In genomic region chr4:128782076-128782715, GRCh38 we compare ENCODE assay signal across 8 cellular contexts. TPM values are rescaled to one million over a fixed set of nuclear protein-coding genes. Genes with fewer than 3 reads are reported as not detected.
DNase-seq lines count a peak whose midpoint lies in the region; ATAC-seq and TF ChIP-seq lines count a peak whose summit lies in the region.

No MANE protein-coding gene starts in this region.

- POLR2A ChIA-PET in HEK293T (lab: Yijun Ruan, JAX), result no interaction called here
- POLR2A ChIA-PET in activated CD4-positive, alpha-beta T cell treated with anti-CD3 and anti-CD28 coated beads, Interleukin-2, amount 10 ng/mL, durations not matched to agents 7 days and 5 days (lab: Charles Lee), result no interaction called here

- no peaks in the 10 kb centered on the region for H3K4me1 ChIP-seq in DND-41 (ENCODE audit: insufficient read depth, low read length)
- no peaks in the 10 kb centered on the region for H3K4me1 ChIP-seq in gastroesophageal sphincter
- H3K4me1 ChIP-seq in aorta (ENCODE audit: control insufficient read depth in 1 of 2, insufficient read depth in 2 of 2, low read length in 2 of 2), result no peaks in the 10 kb centered on the region

- CTCF ChIA-PET in HEK293T (lab: Yijun Ruan, JAX), result no interaction called here
- CTCF ChIA-PET in activated CD4-positive, alpha-beta T cell treated with anti-CD3 and anti-CD28 coated beads, Interleukin-2, amount 10 ng/mL, durations not matched to agents 7 days and 5 days (lab: Charles Lee), result interaction anchor here (0.9 to 1.3 kb wide), 2 partner anchors 27 to 73 kb away, joined by 3 read pairs; partner anchors contain the start of gene JADE1

- H3K4me3 ChIP-seq in DND-41 (ENCODE audit: low read depth in 1 of 2, low read length in 2 of 2) (no peak overlapping the region), gastroesophageal sphincter (no peak overlapping the region), aorta (ENCODE audit: low read length in 2 of 2) (no peak overlapping the region)

- H3K27ac ChIP-seq in DND-41 (ENCODE audit: low read length) (no peak overlapping the region), gastroesophageal sphincter (no peak overlapping the region), aorta (ENCODE audit: low read depth in 1 of 2, low read length in 2 of 2) (no peak overlapping the region)

- no peaks in the 10 kb centered on the region for H3K4me1 Mint-ChIP-seq in activated CD4-positive, alpha-beta T cell treated with anti-CD3 and anti-CD28 coated beads, Interleukin-2, amount 10 ng/mL, durations not matched to agents 7 days and 5 days

- no peaks in the 10 kb centered on the region for H3K36me3 ChIP-seq in DND-41 (ENCODE audit: insufficient read depth, low read length)
- H3K36me3 ChIP-seq in gastroesophageal sphincter, result no peaks in the 10 kb centered on the region
- H3K36me3 ChIP-seq in aorta (ENCODE audit: control insufficient read depth in 1 of 2, insufficient read depth in 2 of 2, low read length in 1 of 2), result no peaks in the 10 kb centered on the region

- H3K9ac ChIP-seq in DND-41 (ENCODE audit: low read depth, low read length), result no peak overlapping the region

- no peak for TF ChIP-seq EP300 in gastroesophageal sphincter (IDR thresholded peaks at IDR 0.05)

- peak; percentile 50 for TF ChIP-seq CTCF in DND-41 (IDR thresholded peaks at IDR 0.05; ENCODE audit: borderline replicate concordance, extremely low read depth, low read length, poor library complexity, severe bottlenecking)
- peak in 1 of 4 experiments; percentile 39 for TF ChIP-seq CTCF in gastroesophageal sphincter (IDR thresholded peaks at IDR 0.05)

- H3K27ac Mint-ChIP-seq in activated CD4-positive, alpha-beta T cell treated with anti-CD3 and anti-CD28 coated beads, Interleukin-2, amount 10 ng/mL, durations not matched to agents 7 days and 5 days, result no peak overlapping the region

- H3K4me3 Mint-ChIP-seq in activated CD4-positive, alpha-beta T cell treated with anti-CD3 and anti-CD28 coated beads, Interleukin-2, amount 10 ng/mL, durations not matched to agents 7 days and 5 days, result no peak overlapping the region

- H3K9me3 Mint-ChIP-seq in activated CD4-positive, alpha-beta T cell treated with anti-CD3 and anti-CD28 coated beads, Interleukin-2, amount 10 ng/mL, durations not matched to agents 7 days and 5 days, result no peaks in the 10 kb centered on the region

- ATAC-seq in DND-41 (ENCODE audit: insufficient read depth, low read depth) (peak; percentile 50; the same call in 1 of the 3 replicates), gastroesophageal sphincter (peak; percentile 31), HG03354 (IDR thresholded peaks at IDR 0.05; ENCODE audit: poor library complexity, severe bottlenecking, unreplicated experiment) (no peak), aorta (ENCODE audit: low FRiP score) (no peak)

- 86 to 100% methylated on average over 2 to 3 of the region's 3 CpGs for WGBS in gastroesophageal sphincter (ENCODE audit: low coverage in 1 of 2), 2 donors
- WGBS in aorta, 2 donors, result 84 to 88% methylated on average over 3 of the region's 3 CpGs

- DNase-seq in DND-41 (peak; percentile 30), HEK293T (ENCODE audit: extremely low spot score) (no peak), aorta (no peak), occipital lobe (lab: John Stamatoyannopoulos, UW) (no peak)
- DNase-seq in activated CD4-positive, alpha-beta T cell treated with anti-CD3 and anti-CD28 coated beads, Interleukin-2, amount 10 ng/mL, durations not matched to agents 7 days and 5 days, result peak; percentile 45
- DNase-seq in stimulated activated CD4-positive, alpha-beta T cell treated with anti-CD3 and anti-CD28 coated beads, Interleukin-1b, Interleukin-23, amount 100 ng/mL, for 48 hours, result peak; percentile 32

- H3K27me3 Mint-ChIP-seq in activated CD4-positive, alpha-beta T cell treated with anti-CD3 and anti-CD28 coated beads, Interleukin-2, amount 10 ng/mL, durations not matched to agents 7 days and 5 days, result peaks cover 3% of the 10 kb centered on the region

- H3K4me2 ChIP-seq in DND-41 (ENCODE audit: insufficient read depth, low read length), result no peak overlapping the region

- no peak overlapping the region for H2AFZ ChIP-seq in DND-41 (ENCODE audit: low read depth, low read length)

- no peaks in the 10 kb centered on the region for H3K9me3 ChIP-seq in DND-41 (ENCODE audit: insufficient read depth, low read length, severe bottlenecking)
- no peaks in the 10 kb centered on the region for H3K9me3 ChIP-seq in gastroesophageal sphincter
- H3K9me3 ChIP-seq in aorta (ENCODE audit: control insufficient read depth, low read length), result no peaks in the 10 kb centered on the region

- no peaks in the 10 kb centered on the region for H4K20me1 ChIP-seq in DND-41 (ENCODE audit: insufficient read depth, low read length)

- no peak for TF ChIP-seq POLR2A in gastroesophageal sphincter (IDR thresholded peaks at IDR 0.05)

- no peaks in the 10 kb centered on the region for H3K79me2 ChIP-seq in DND-41 (ENCODE audit: insufficient read depth, low read length)

- no peaks in the 10 kb centered on the region for H3K27me3 ChIP-seq in DND-41 (ENCODE audit: insufficient read depth, low read length, poor library complexity)
- no peaks in the 10 kb centered on the region for H3K27me3 ChIP-seq in gastroesophageal sphincter
- H3K27me3 ChIP-seq in aorta (ENCODE audit: control insufficient read depth in 1 of 2, insufficient read depth in 2 of 2, low read length in 1 of 2), result no peaks in the 10 kb centered on the region

- intact Hi-C loops in aorta (cut with DNase I), result no loop called here

- H3K36me3 Mint-ChIP-seq in activated CD4-positive, alpha-beta T cell treated with anti-CD3 and anti-CD28 coated beads, Interleukin-2, amount 10 ng/mL, durations not matched to agents 7 days and 5 days (ENCODE audit: low read depth), result no peaks in the 10 kb centered on the region

TF ChIP-seq in HEK293T, 16 proteins besides CTCF, POLR2A, EP300 and RAD21:
- no peak for TF ChIP-seq FOXA1 (IDR thresholded peaks at IDR 0.05)
- TF ChIP-seq FOXK2 (IDR thresholded peaks at IDR 0.05), result no peak
- no peak for TF ChIP-seq FOXM1 (IDR thresholded peaks at IDR 0.05; ENCODE audit: borderline replicate concordance)
- TF ChIP-seq TARDBP (IDR thresholded peaks at IDR 0.05), result no peak
- TF ChIP-seq ELF4 (IDR thresholded peaks at IDR 0.05), result no peak
- peak; percentile 53; the same call in 1 of the 2 replicates for TF ChIP-seq PKNOX1 (IDR thresholded peaks at IDR 0.05)

RNA-seq across cellular contexts. Expression of gene JADE1, which starts 27.3 kb away (rescaled TPM):
- 10 to 100 TPM; 33.2 to 39.4 TPM for total RNA-seq in activated CD4-positive, alpha-beta T cell treated with anti-CD3 and anti-CD28 coated beads, Interleukin-2, amount 10 ng/mL, durations not matched to agents 7 days and 5 days
- 100 to 1,000 TPM in 1 of 4 donors, 10 to 100 TPM in 3; 45.5 to 112 (median 63.5) TPM for total RNA-seq in gastroesophageal sphincter
- 10 to 100 TPM; 32.2 to 32.8 TPM for total RNA-seq in aorta
- polyA plus RNA-seq in aorta, result 10 to 100 TPM; 10.6 to 27.0 TPM
- total RNA-seq in occipital lobe, result 44.3 TPM

Comparison
In these comparisons a context has a peak if more than half of its experiments do, and no peak if none do; other contexts are left out.
1. ATAC-seq: peak in DND-41 (single experiment) and gastroesophageal sphincter (single experiment); none in HG03354 (single experiment) and aorta (single experiment).
2. DNase-seq: peak in DND-41 (single experiment), activated CD4-positive, alpha-beta T cell treated with anti-CD3 and anti-CD28 coated beads, Interleukin-2, amount 10 ng/mL, durations not matched to agents 7 days and 5 days (single experiment) and stimulated activated CD4-positive, alpha-beta T cell treated with anti-CD3 and anti-CD28 coated beads, Interleukin-1b, Interleukin-23, amount 100 ng/mL, for 48 hours (single experiment); none in HEK293T (single experiment), aorta (0 of 2) and occipital lobe (single experiment).